22 cellular contexts compared by ENCODE assay signal in the genomic region with DNA sequence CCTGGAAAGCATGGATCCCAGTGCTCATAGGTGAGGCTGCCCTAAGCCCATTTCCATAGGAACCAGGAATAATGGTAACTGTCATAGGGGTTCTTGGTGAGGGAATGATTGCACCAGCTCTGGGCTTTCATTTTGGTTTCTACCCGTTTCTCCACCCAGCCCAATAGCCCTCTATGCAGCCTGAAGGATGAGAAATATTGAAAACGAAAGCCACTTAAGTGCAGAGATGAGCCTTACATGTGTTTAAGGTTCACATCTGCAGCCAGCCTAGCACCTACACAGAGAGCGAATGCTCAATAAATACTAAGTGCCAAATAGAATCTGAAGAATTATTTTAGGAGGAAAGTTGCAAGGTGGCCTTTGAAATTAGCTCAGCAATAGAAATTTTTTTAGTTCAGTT.
DNase-seq lines count a peak whose midpoint lies in the region; ATAC-seq lines count a peak whose summit lies in the region.
"Had no signal": no experiment of that assay in that cellular context is flagged by ENCODE, and none has a peak within 500 bp of the region (broad histone marks: within the 10 kb centered on the region; RNA-seq: fewer than 3 reads in every experiment).

No MANE protein-coding gene starts in this region.

- ATAC-seq in GM18520 (IDR thresholded peaks at IDR 0.05; ENCODE audit: unreplicated experiment) = peak; percentile 67
- peak; percentile 66 for ATAC-seq in GM19467 (IDR thresholded peaks at IDR 0.05; ENCODE audit: unreplicated experiment)
- peak; percentile 54 for ATAC-seq in HG02759 (IDR thresholded peaks at IDR 0.05; ENCODE audit: unreplicated experiment)
- peak; percentile 68 for ATAC-seq in HG03575 (IDR thresholded peaks at IDR 0.05; ENCODE audit: extremely low read depth, insufficient number of reproducible peaks, low FRiP score, unreplicated experiment)
- ATAC-seq: activated naive CD4-positive, alpha-beta T cell treated with anti-CD3 and anti-CD28 coated beads, Interleukin-2, amount 50 U/mL, for 72 hours; activated T-cell treated with anti-CD3 and anti-CD28 coated beads, Interleukin-2, amount 50 U/mL, for 4 hours; foreskin keratinocyte; left cardiac atrium; stimulated activated naive B cell treated with anti-CD40 and anti-IgM and Interleukin-4, amounts not matched to agents 10 μg/mL and 1 μg/mL and 100 μg/mL, for 72 hours had no signal

- no peak for DNase-seq in iPS-NIHi11 (ENCODE audit: low spot score)
- no peak for DNase-seq in SHP77 treated with DMSO at 0.1 percent for 48 hours (lab: John Stamatoyannopoulos, UW)
- DNase-seq in dedifferentiated amniotic fluid mesenchymal stem cell (ENCODE audit: extremely low spot score) = no peak
- no peak for DNase-seq in GM19238 (ENCODE audit: insufficient read length, low spot score)
- DNase-seq: activated CD4-positive, alpha-beta T cell treated with anti-CD3 and anti-CD28 coated beads, Interleukin-2, amount 50 U/mL, for 48 hours; activated T-cell treated with anti-CD3 and anti-CD28 coated beads, Interleukin-2, amount 50 U/mL, for 4 hours; AML-193; Calu3; colonic mucosa; foreskin keratinocyte; left cardiac atrium; MG63; NCI-H510A; SHP77; stimulated activated naive B cell treated with anti-CD40 and anti-IgM and Interleukin-4, amounts not matched to agents 10 μg/mL and 1 μg/mL and 100 μg/mL, for 72 hours; tibial artery; WERI-Rb-1 had no signal
